ENCODE assay signal across 1 cellular context in the genomic region with DNA sequence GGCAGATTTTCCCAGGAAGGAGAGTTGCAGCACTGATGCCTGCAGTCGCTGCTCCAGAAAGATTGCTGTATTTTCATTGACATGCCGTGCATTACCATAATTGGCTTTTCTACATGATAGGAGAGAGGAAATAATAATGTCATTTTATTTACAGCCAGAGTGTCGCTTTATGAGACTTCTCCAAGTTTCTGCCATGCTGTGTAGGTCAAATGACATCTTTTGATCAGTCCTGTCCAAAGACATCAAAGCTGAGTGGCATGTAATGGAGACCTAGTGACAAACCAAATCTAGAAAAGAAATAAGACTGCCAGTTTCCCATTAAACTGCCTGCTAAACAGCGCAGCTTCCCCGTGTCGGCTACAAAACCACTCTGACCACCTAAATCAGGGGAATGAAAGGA.
TF ChIP-seq lines count a peak whose summit lies in the region.

No MANE protein-coding gene starts in this region.

TF ChIP-seq in GM23338, 12 proteins besides CTCF, POLR2A, EP300 and RAD21:
- TF ChIP-seq, protein P1, sequence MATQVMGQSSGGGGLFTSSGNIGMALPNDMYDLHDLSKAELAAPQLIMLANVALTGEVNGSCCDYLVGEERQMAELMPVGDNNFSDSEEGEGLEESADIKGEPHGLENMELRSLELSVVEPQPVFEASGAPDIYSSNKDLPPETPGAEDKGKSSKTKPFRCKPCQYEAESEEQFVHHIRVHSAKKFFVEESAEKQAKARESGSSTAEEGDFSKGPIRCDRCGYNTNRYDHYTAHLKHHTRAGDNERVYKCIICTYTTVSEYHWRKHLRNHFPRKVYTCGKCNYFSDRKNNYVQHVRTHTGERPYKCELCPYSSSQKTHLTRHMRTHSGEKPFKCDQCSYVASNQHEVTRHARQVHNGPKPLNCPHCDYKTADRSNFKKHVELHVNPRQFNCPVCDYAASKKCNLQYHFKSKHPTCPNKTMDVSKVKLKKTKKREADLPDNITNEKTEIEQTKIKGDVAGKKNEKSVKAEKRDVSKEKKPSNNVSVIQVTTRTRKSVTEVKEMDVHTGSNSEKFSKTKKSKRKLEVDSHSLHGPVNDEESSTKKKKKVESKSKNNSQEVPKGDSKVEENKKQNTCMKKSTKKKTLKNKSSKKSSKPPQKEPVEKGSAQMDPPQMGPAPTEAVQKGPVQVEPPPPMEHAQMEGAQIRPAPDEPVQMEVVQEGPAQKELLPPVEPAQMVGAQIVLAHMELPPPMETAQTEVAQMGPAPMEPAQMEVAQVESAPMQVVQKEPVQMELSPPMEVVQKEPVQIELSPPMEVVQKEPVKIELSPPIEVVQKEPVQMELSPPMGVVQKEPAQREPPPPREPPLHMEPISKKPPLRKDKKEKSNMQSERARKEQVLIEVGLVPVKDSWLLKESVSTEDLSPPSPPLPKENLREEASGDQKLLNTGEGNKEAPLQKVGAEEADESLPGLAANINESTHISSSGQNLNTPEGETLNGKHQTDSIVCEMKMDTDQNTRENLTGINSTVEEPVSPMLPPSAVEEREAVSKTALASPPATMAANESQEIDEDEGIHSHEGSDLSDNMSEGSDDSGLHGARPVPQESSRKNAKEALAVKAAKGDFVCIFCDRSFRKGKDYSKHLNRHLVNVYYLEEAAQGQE (IDR thresholded peaks at IDR 0.05; ENCODE audit: unreplicated experiment) = no peak
